Comparison of ENCODE assay signal across 14 cellular contexts in genomic region chr7:117051808-117052207, GRCh38.
"Had no signal": no experiment of that assay in that cellular context is flagged by ENCODE, and none has a peak within 500 bp of the region (broad histone marks: within the 10 kb centered on the region; RNA-seq: fewer than 3 reads in every experiment).

No MANE protein-coding gene starts in this region.

- ATAC-seq: activated CD4-positive, CD25-positive, alpha-beta regulatory T cell treated with anti-CD3 and anti-CD28 coated beads, Interleukin-2, amount 50 U/mL, for 24 hours; left lobe of liver had no signal

- H3K4me3 Mint-ChIP-seq: activated naive CD8-positive, alpha-beta T cell treated with anti-CD3 and anti-CD28 coated beads, Interleukin-2, amount 10 ng/mL, durations not matched to agents 7 days and 5 days; activated T-cell treated with anti-CD3 and anti-CD28 coated beads, Interleukin-2, amount 50 U/mL, for 24 hours; neural progenitor cell; T-helper 2 cell treated with Interferon-gamma antibody and Interleukin-4, amounts not matched to agents 5 μg/mL and 100 μg/mL, for 36 hours had no signal

- H3K9me3 ChIP-seq: thyroid gland, uterus had no signal

- H3K4me1 ChIP-seq: neural progenitor cell, parathyroid adenoma had no signal

- H3K27ac Mint-ChIP-seq: activated T-cell treated with anti-CD3 and anti-CD28 coated beads, Interleukin-2, amount 50 U/mL, for 24 hours; neural progenitor cell; T-helper 2 cell treated with Interferon-gamma antibody and Interleukin-4, amounts not matched to agents 5 μg/mL and 100 μg/mL, for 36 hours had no signal

- H3K9me3 Mint-ChIP-seq: activated naive CD8-positive, alpha-beta T cell treated with anti-CD3 and anti-CD28 coated beads, Interleukin-2, amount 10 ng/mL, durations not matched to agents 7 days and 5 days; activated T-cell treated with anti-CD3 and anti-CD28 coated beads, Interleukin-2, amount 50 U/mL, for 24 hours; neural progenitor cell; T-helper 2 cell treated with Interferon-gamma antibody and Interleukin-4, amounts not matched to agents 5 μg/mL and 100 μg/mL, for 36 hours had no signal

- H3K27me3 ChIP-seq: neural progenitor cell, thyroid gland, uterus had no signal

- H3K27me3 Mint-ChIP-seq: activated naive CD8-positive, alpha-beta T cell treated with anti-CD3 and anti-CD28 coated beads, Interleukin-2, amount 10 ng/mL, durations not matched to agents 7 days and 5 days; activated T-cell treated with anti-CD3 and anti-CD28 coated beads, Interleukin-2, amount 50 U/mL, for 24 hours had no signal

- H3K36me3 ChIP-seq: neural progenitor cell, thyroid gland, uterus had no signal

- H3K4me3 ChIP-seq: coronary artery, neural progenitor cell, skin epidermis, thyroid gland, uterus had no signal

- H3K27ac ChIP-seq: coronary artery, neural progenitor cell, parathyroid adenoma, thyroid gland had no signal

- DNase-seq: activated naive CD8-positive, alpha-beta T cell treated with anti-CD3 and anti-CD28 coated beads, Interleukin-2, amount 10 ng/mL, durations not matched to agents 7 days and 5 days; activated T-cell treated with anti-CD3 and anti-CD28 coated beads, Interleukin-2, amount 50 U/mL, for 24 hours; effector memory CD4-positive, alpha-beta T cell; mammary epithelial cell; SW 1271; thyroid gland; uterus had no signal
